In genomic region chr6:34745277-34746103, GRCh38 we compare ENCODE assay signal across 13 cellular contexts. TPM values are rescaled to one million over a fixed set of nuclear protein-coding genes. Genes with fewer than 3 reads are reported as not detected.
A peak's percentile ranks its signal among the peaks of the same experiment; 100 is the strongest.
DNase-seq lines count a peak whose midpoint lies in the region; ATAC-seq, FAIRE-seq and TF ChIP-seq lines count a peak whose summit lies in the region.
"Had no signal": no experiment of that assay in that cellular context is flagged by ENCODE, and none has a peak within 500 bp of the region (broad histone marks: within the 10 kb centered on the region; RNA-seq: fewer than 3 reads in every experiment).

No MANE protein-coding gene starts in this region.

- 0 out of 4 replicates have a peak overlapping the region, but pooled peaks of 1 of the 2 experiments have one; percentile 5 for H3K9ac ChIP-seq in K562 (ENCODE audit: insufficient read depth in 1 of 2, low read depth in 2 of 2, low read length in 2 of 2)

- TF ChIP-seq POLR2A in K562 (conservative IDR thresholded peaks at IDR 0.05) (no peak), tibial nerve (IDR thresholded peaks at IDR 0.05) (no peak)

- FAIRE-seq in K562 (lab: Jason Lieb, UNC): peak; percentile 93
- FAIRE-seq: G401.6 had no signal

- H3K4me3 ChIP-seq in K562 (no peak overlapping the region), tibial nerve (no peak overlapping the region)
- H3K4me3 ChIP-seq: vagina had no signal

- TF ChIP-seq CTCF in K562 (IDR thresholded peaks at IDR 0.05 in 2 of 3, conservative IDR thresholded peaks at IDR 0.05 in 1 of 3; ENCODE audit: insufficient read depth in 2 of 3, low read depth in 1 of 3, low read length in 3 of 3) (no peak), tibial nerve (IDR thresholded peaks at IDR 0.05) (no peak)

- intact Hi-C loops in K562 (cut with micrococcal nuclease): no loop called here

- H3K36me3 ChIP-seq in K562 (ENCODE audit: control insufficient read depth, insufficient read depth, low read length): no peaks in the 10 kb centered on the region
- no peaks in the 10 kb centered on the region for H3K36me3 ChIP-seq in tibial nerve
- H3K36me3 ChIP-seq: vagina had no signal

- H3K4me2 ChIP-seq in K562 (ENCODE audit: insufficient read depth, low read length): peak overlapping the region; percentile 53

- peak overlapping the region; percentile 46 for H2AFZ ChIP-seq in K562 (ENCODE audit: low read depth, low read length)

- H4K20me1 ChIP-seq in K562 (replicated peaks; ENCODE audit: control insufficient read depth, insufficient read depth, low read length): no peaks in the 10 kb centered on the region

- no peaks in the 10 kb centered on the region for H3K9me1 ChIP-seq in K562 (ENCODE audit: control insufficient read depth, insufficient read depth, low read length)

- H3K27ac ChIP-seq in K562 (ENCODE audit: extremely low read depth, low read depth, low read length) (peak overlapping the region; percentile 4; the same call in 1 of the 3 replicates), tibial nerve (no peak overlapping the region)
- H3K27ac ChIP-seq: vagina had no signal

- in situ Hi-C loops in K562 (cut with MboI): no loop called here

- TF ChIP-seq RAD21 in K562 (CRISPR knock-in tag; conservative IDR thresholded peaks at IDR 0.05 in 1 of 2, IDR thresholded peaks at IDR 0.05 in 1 of 2): 0 out of 4 replicates have a peak, but pooled peaks of 1 of the 2 experiments have one; percentile 5

- no peak overlapping the region for H3K4me3 Mint-ChIP-seq in T-helper 17 cell

- 21% methylated on average over 10 of the region's 10 CpGs for WGBS in K562 (ENCODE audit: insufficient coverage, low coverage, missing lambda C conversion rate)
- WGBS in tibial nerve, 2 donors: 84 to 89% methylated on average over 10 of the region's 10 CpGs

- H3K79me2 ChIP-seq in K562 (ENCODE audit: control insufficient read depth, insufficient read depth, low read length): no peaks in the 10 kb centered on the region

- peak; percentile 41; the same call in 1 of the 2 replicates for TF ChIP-seq EP300 in K562 (IDR thresholded peaks at IDR 0.05; ENCODE audit: low read length)
- no peak for TF ChIP-seq EP300 in tibial nerve (IDR thresholded peaks at IDR 0.05)

- H3K27me3 Mint-ChIP-seq in T-helper 17 cell: no peaks in the 10 kb centered on the region

- TSS peak; percentile 72 for BruUV-seq in K562 (replicated peaks; lab: Mats Ljungman, UMichigan)

- peak; percentile 63 for DNase-seq in DMS153 (lab: John Stamatoyannopoulos, UW)
- peak; percentile 66 for DNase-seq in LoVo (ENCODE audit: low spot score)
- peak; percentile 64 to 85 (median 72) for DNase-seq in K562 (ENCODE audit: extremely low read depth in 1 of 4, low spot score in 3 of 4)
- DNase-seq in mesenteric fat pad (ENCODE audit: low spot score): peak; percentile 62
- DNase-seq in tibial nerve (ENCODE audit: low spot score in 2 of 2): no peak
- no peak for DNase-seq in NCI-H2196 (lab: John Stamatoyannopoulos, UW; ENCODE audit: unreplicated experiment)
- no peak for DNase-seq in NCI-H2171 (lab: John Stamatoyannopoulos, UW)
- DNase-seq in T-helper 17 cell: no peak
- DNase-seq: activated effector memory CD4-positive, alpha-beta T cell treated with anti-CD3 and anti-CD28 coated beads, Interleukin-2, amount 50 U/mL, for 16 hours; midbrain; NCI-H1105 had no signal

- POLR2A ChIA-PET in K562 (lab: Yijun Ruan, JAX): interaction anchor here (0.6 to 4.8 kb wide), 11 partner anchors 9 to 1823 kb away, joined by 3 to 30 read pairs (median 3); partner anchors contain the start of genes BLTP3A, SNRPC and TAF11

- H3K4me1 Mint-ChIP-seq in T-helper 17 cell: no peaks in the 10 kb centered on the region

- no peaks in the 10 kb centered on the region for H3K9me3 ChIP-seq in K562 (replicated peaks; ENCODE audit: control insufficient read depth, insufficient read depth, low read depth, low read length)
- H3K9me3 ChIP-seq in tibial nerve: no peaks in the 10 kb centered on the region
- H3K9me3 ChIP-seq in T-helper 17 cell (ENCODE audit: control insufficient read depth, low read length, poor library complexity, severe bottlenecking): no peaks in the 10 kb centered on the region
- H3K9me3 ChIP-seq: vagina had no signal

- ATAC-seq in K562 (peak; percentile 88), T-helper 17 cell (no peak)

- H3K27me3 ChIP-seq in K562 (ENCODE audit: control insufficient read depth in 2 of 2, insufficient read depth in 2 of 2, low read length in 2 of 2): no peaks in the 10 kb centered on the region
- H3K27me3 ChIP-seq in tibial nerve: no peaks in the 10 kb centered on the region
- H3K27me3 ChIP-seq: vagina had no signal

- CTCF ChIA-PET in K562 (lab: Yijun Ruan, JAX; ENCODE audit: low intra/inter-chr PET ratio): no interaction called here

- peaks cover 11 to 24% of the 10 kb centered on the region in 2 experiments for H3K4me1 ChIP-seq in K562 (replicated peaks in 1 of 2; ENCODE audit: control insufficient read depth in 2 of 2, insufficient read depth in 2 of 2, low read length in 2 of 2)
- no peaks in the 10 kb centered on the region for H3K4me1 ChIP-seq in tibial nerve
- H3K4me1 ChIP-seq: vagina had no signal

- H3K36me3 Mint-ChIP-seq in T-helper 17 cell (ENCODE audit: low read depth): no peaks in the 10 kb centered on the region

- H3K27ac Mint-ChIP-seq in T-helper 17 cell: no peak overlapping the region

TF ChIP-seq in K562, 482 proteins besides CTCF, POLR2A, EP300 and RAD21 (continues in another document):
- TF ChIP-seq MCM5 (IDR thresholded peaks at IDR 0.05; ENCODE audit: low read depth) (no peak), ZNF77 (CRISPR knock-in tag; IDR thresholded peaks at IDR 0.05) (no peak), TEAD2 (tag; IDR thresholded peaks at IDR 0.05) (no peak)

RNA-seq across cellular contexts. Expression of gene SNRPC, which starts 11.8 kb away (rescaled TPM):
- total RNA-seq in K562 (2011; cell fraction: chromatin; rRNA removed; ENCODE audit: low replicate concordance): 34.0 and 37.5 TPM in 2 replicates
- total RNA-seq in K562 (2011; cell fraction: nucleolus; rRNA removed): 54.7 and 59.2 TPM in 2 replicates
- total RNA-seq in K562 (2011; cell fraction: nucleoplasm; rRNA removed): 62.7 and 69.1 TPM in 2 replicates
- 500 and 634 TPM in 2 replicates for total RNA-seq in K562 (2014; rRNA removed)
- 430 and 439 TPM in 2 replicates for total RNA-seq in K562 (2014; rRNA removed; fragmentation: Illumina TruSeq; extraction: Trizol)
- total RNA-seq in K562 (2015; rRNA removed; fragmentation: Illumina TruSeq; extraction: Trizol): 488 and 508 TPM in 2 replicates
- total RNA-seq in K562 (2021): 415 and 433 TPM in 2 replicates
- 495 and 598 TPM in 2 replicates for polyA plus RNA-seq in K562 (2011; rRNA removed)
- 883 and 1,009 TPM in 2 replicates for polyA plus RNA-seq in K562 (2011; cell fraction: cytosol; rRNA removed)
- 165 and 174 TPM in 2 replicates for polyA plus RNA-seq in K562 (2011; cell fraction: nucleus; rRNA removed)
- 407 and 437 TPM in 2 replicates for polyA plus RNA-seq in K562 (2012)
- polyA plus RNA-seq in K562 (2014; fragmentation: Illumina TruSeq; extraction: Trizol): 868 and 905 TPM in 2 replicates
- 100 to 1,000 TPM; 697 to 889 TPM for polyA plus RNA-seq in K562 (2014; fragmentation: Nextera tagmentation; extraction: Ambion mirVana)
- 808 and 854 TPM in 2 replicates for polyA plus RNA-seq in K562 (2014; rRNA removed)
- polyA minus RNA-seq in K562 (2011; rRNA and poly(A)+ RNA removed): 218 and 228 TPM in 2 replicates
- 104 and 122 TPM in 2 replicates for polyA minus RNA-seq in K562 (2011; cell fraction: cytosol; rRNA and poly(A)+ RNA removed)
- polyA minus RNA-seq in K562 (2011; cell fraction: nucleus; rRNA and poly(A)+ RNA removed): 21.0 and 35.1 TPM in 2 replicates
- 57.2 TPM for total RNA-seq in mesenteric fat pad
- total RNA-seq in tibial nerve: 10 to 100 TPM; 41.2 to 80.4 (median 66.0) TPM
- 10 to 100 TPM; 44.2 to 52.1 TPM for total RNA-seq in T-helper 17 cell

RNA-seq across cellular contexts. Expression of gene BLTP3A, which starts 46.4 kb away (rescaled TPM):
- total RNA-seq in K562 (2011; cell fraction: chromatin; rRNA removed; ENCODE audit: low replicate concordance): 63.2 and 83.7 TPM in 2 replicates
- total RNA-seq in K562 (2011; cell fraction: nucleolus; rRNA removed): 35.0 and 36.8 TPM in 2 replicates
- total RNA-seq in K562 (2011; cell fraction: nucleoplasm; rRNA removed): 39.5 and 45.3 TPM in 2 replicates
- total RNA-seq in K562 (2014; rRNA removed) (14.8 and 16.7 TPM in 2 replicates), K562 (2014; rRNA removed; fragmentation: Illumina TruSeq; extraction: Trizol) (21.5 and 24.6 TPM in 2 replicates), K562 (2015; rRNA removed; fragmentation: Illumina TruSeq; extraction: Trizol) (13.3 and 14.0 TPM in 2 replicates), K562 (2021) (30.2 and 34.6 TPM in 2 replicates), mesenteric fat pad (25.5 TPM), tibial nerve (10 to 100 TPM in 3 of 4 donors, 1 to 10 TPM in 1; 9.8 to 16.8 (median 13.4) TPM), T-helper 17 cell (10 to 100 TPM; 10.5 to 16.3 TPM)
- polyA plus RNA-seq in K562 (2011; rRNA removed) (29.3 and 33.0 TPM in 2 replicates), K562 (2014; fragmentation: Illumina TruSeq; extraction: Trizol) (26.6 and 27.2 TPM in 2 replicates), K562 (2014; fragmentation: Nextera tagmentation; extraction: Ambion mirVana) (1 to 10 TPM; 7.5 to 7.7 TPM), K562 (2014; rRNA removed) (15.5 and 17.9 TPM in 2 replicates)
- 23.9 and 26.2 TPM in 2 replicates for polyA plus RNA-seq in K562 (2011; cell fraction: cytosol; rRNA removed)
- 16.4 and 18.6 TPM in 2 replicates for polyA plus RNA-seq in K562 (2011; cell fraction: nucleus; rRNA removed)
- 12.0 and 23.2 TPM in 2 replicates for polyA plus RNA-seq in K562 (2012)
- 62.1 and 71.6 TPM in 2 replicates for polyA minus RNA-seq in K562 (2011; rRNA and poly(A)+ RNA removed)
- polyA minus RNA-seq in K562 (2011; cell fraction: cytosol; rRNA and poly(A)+ RNA removed): 38.1 and 38.5 TPM in 2 replicates
- 14.1 and 23.9 TPM in 2 replicates for polyA minus RNA-seq in K562 (2011; cell fraction: nucleus; rRNA and poly(A)+ RNA removed)

RNA-seq across cellular contexts. Expression of gene ILRUN, which starts 48.9 kb away (rescaled TPM):
- total RNA-seq in K562 (2011; cell fraction: chromatin; rRNA removed; ENCODE audit: low replicate concordance): 46.7 and 47.2 TPM in 2 replicates
- 30.2 and 32.0 TPM in 2 replicates for total RNA-seq in K562 (2011; cell fraction: nucleolus; rRNA removed)
- total RNA-seq in K562 (2011; cell fraction: nucleoplasm; rRNA removed): 38.8 and 48.2 TPM in 2 replicates
- total RNA-seq in K562 (2014; rRNA removed): 35.7 and 44.7 TPM in 2 replicates
- 54.9 and 57.6 TPM in 2 replicates for total RNA-seq in K562 (2014; rRNA removed; fragmentation: Illumina TruSeq; extraction: Trizol)
- total RNA-seq in K562 (2015; rRNA removed; fragmentation: Illumina TruSeq; extraction: Trizol): 53.4 and 55.0 TPM in 2 replicates
- 74.5 and 78.9 TPM in 2 replicates for total RNA-seq in K562 (2021)
- 62.1 and 66.1 TPM in 2 replicates for polyA plus RNA-seq in K562 (2011; rRNA removed)
- polyA plus RNA-seq in K562 (2011; cell fraction: cytosol; rRNA removed): 53.1 and 62.6 TPM in 2 replicates
- 26.0 and 30.3 TPM in 2 replicates for polyA plus RNA-seq in K562 (2011; cell fraction: nucleus; rRNA removed)
- 75.6 and 76.6 TPM in 2 replicates for polyA plus RNA-seq in K562 (2012)
- 70.0 and 74.7 TPM in 2 replicates for polyA plus RNA-seq in K562 (2014; fragmentation: Illumina TruSeq; extraction: Trizol)
- 10 to 100 TPM; 24.9 to 30.7 TPM for polyA plus RNA-seq in K562 (2014; fragmentation: Nextera tagmentation; extraction: Ambion mirVana)
- 42.8 and 44.2 TPM in 2 replicates for polyA plus RNA-seq in K562 (2014; rRNA removed)
- 88.9 and 93.9 TPM in 2 replicates for polyA minus RNA-seq in K562 (2011; rRNA and poly(A)+ RNA removed)
- polyA minus RNA-seq in K562 (2011; cell fraction: cytosol; rRNA and poly(A)+ RNA removed): 48.1 and 57.5 TPM in 2 replicates
- 12.9 and 20.4 TPM in 2 replicates for polyA minus RNA-seq in K562 (2011; cell fraction: nucleus; rRNA and poly(A)+ RNA removed)
- 85.3 TPM for total RNA-seq in mesenteric fat pad
- total RNA-seq in tibial nerve: 10 to 100 TPM; 57.6 to 78.9 (median 65.7) TPM
- 10 to 100 TPM; 55.9 to 64.4 TPM for total RNA-seq in T-helper 17 cell

Comparison
In these comparisons a context has a peak if more than half of its experiments do, and no peak if none do; other contexts are left out.
1. DNase-seq: peak in DMS153 (single experiment), LoVo (single experiment), K562 (4 of 4) and mesenteric fat pad (single experiment); none in tibial nerve (0 of 2), NCI-H2196 (single experiment), NCI-H2171 (single experiment) and T-helper 17 cell (0 of 3).